3 cellular contexts compared by ENCODE assay signal in the genomic region with DNA sequence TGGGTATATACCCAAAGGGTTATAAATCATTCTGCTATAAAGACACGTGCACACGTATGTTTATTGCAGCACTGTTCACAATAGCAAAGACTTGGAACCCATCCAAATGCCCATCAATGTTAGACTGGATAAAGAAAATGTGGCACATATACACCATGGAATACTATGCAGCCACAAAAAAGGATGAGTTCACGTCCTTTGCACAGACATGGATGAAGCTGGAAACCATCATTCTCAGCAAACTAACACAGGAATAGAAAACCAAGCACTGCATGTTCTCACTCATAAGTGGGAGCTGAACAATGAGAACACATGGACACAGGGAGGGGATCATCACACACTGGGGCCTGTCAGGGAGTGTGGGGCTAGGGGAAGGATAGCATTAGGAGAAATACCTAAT. TPM values are rescaled to one million over a fixed set of nuclear protein-coding genes. Genes with fewer than 3 reads are reported as not detected.
"Had no signal": no experiment of that assay in that cellular context is flagged by ENCODE, and none has a peak within 500 bp of the region (broad histone marks: within the 10 kb centered on the region; RNA-seq: fewer than 3 reads in every experiment).

No MANE protein-coding gene starts in this region.

RNA-seq across cellular contexts. Expression of a gene that starts 47.4 kb away (rescaled TPM):
- total RNA-seq: H4, H9, HFFc6 had no signal
